In the genomic region with DNA sequence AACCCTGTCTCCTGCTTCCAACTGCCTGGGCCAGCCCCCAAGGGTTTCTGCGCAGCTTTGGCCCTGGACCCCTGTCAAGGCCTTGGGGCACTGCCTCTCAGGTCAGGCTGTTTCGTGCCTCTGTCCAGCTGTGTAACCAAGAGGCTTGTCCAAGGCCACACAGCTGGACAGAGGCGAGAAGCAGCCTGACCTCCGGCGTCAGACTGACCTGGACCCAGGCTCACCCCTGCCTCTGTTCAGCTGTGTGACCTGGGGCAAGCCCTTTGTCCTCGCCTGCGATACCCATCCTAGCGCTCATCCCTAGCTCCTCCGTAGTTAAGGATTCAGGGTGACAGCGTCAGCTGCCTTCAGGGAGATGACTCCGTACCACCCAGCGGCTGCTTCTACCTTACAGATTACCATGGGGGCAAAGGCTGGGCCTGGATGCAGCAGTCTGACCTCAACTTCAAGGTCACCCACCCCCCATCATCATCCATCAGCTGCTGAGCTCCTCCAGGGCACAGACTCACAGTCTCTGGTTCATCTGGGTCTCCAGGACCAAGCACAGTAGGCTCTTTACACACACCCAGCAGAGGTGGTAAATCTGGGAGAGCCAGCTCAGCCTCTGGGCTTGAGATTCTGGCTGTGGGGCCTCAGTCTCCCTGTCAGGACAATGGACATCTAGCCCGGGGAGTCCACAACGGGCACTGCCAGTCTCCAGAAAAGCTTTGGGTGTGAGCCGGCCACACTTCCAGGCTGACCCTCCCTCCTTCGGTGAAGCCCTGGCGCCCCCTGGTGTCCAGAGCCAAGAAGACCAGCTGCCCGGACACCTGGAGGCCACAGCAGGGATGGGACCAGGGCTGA, we compare ENCODE assay signal across 8 cellular contexts. TPM values are rescaled to one million over a fixed set of nuclear protein-coding genes. Genes with fewer than 3 reads are reported as not detected.
A peak's percentile ranks its signal among the peaks of the same experiment; 100 is the strongest.
DNase-seq lines count a peak whose midpoint lies in the region; ATAC-seq and TF ChIP-seq lines count a peak whose summit lies in the region.

No MANE protein-coding gene starts in this region.

- H3K27ac Mint-ChIP-seq in chondrocyte (ENCODE audit: unreplicated experiment): no peak overlapping the region

- H3K27me3 ChIP-seq in left lung: no peaks in the 10 kb centered on the region

- peaks cover 10 to 65% of the 10 kb centered on the region in 2 donors for H3K4me1 ChIP-seq in left lung

- H3K36me3 Mint-ChIP-seq in chondrocyte (ENCODE audit: low read depth): peaks cover 18% of the 10 kb centered on the region

- peaks cover 8% of the 10 kb centered on the region for H3K4me1 Mint-ChIP-seq in chondrocyte (ENCODE audit: low read depth)

- H3K27me3 Mint-ChIP-seq in chondrocyte (ENCODE audit: low read depth): no peaks in the 10 kb centered on the region

- TF ChIP-seq CTCF in chondrocyte (IDR thresholded peaks at IDR 0.05): peak; percentile 90
- peak; percentile 81 to 96 for TF ChIP-seq CTCF in left lung (IDR thresholded peaks at IDR 0.05)

- ATAC-seq in HG02678 (IDR thresholded peaks at IDR 0.05; ENCODE audit: unreplicated experiment): peak; percentile 67
- ATAC-seq in left lung: peak; percentile 85
- no peak for ATAC-seq in HG03135 (IDR thresholded peaks at IDR 0.05; ENCODE audit: unreplicated experiment)

- H3K9me3 Mint-ChIP-seq in chondrocyte (ENCODE audit: low read depth): no peaks in the 10 kb centered on the region

- H3K9me3 ChIP-seq in left lung: no peaks in the 10 kb centered on the region

- H3K36me3 ChIP-seq in left lung: peaks cover 0 to 46% of the 10 kb centered on the region in 2 donors

- intact Hi-C loops in left lung (cut with DNase I): loop anchor here in 1 of 2 donors (5.0 to 10.0 kb wide), 2 partner anchors 75 to 132 kb away; partner anchors contain the start of gene TOR2A

- DNase-seq in DMS153 treated with DMSO at 0.1 percent for 48 hours (lab: John Stamatoyannopoulos, UW; ENCODE audit: unreplicated experiment) (peak; percentile 51), NCI-H510A (lab: John Stamatoyannopoulos, UW) (peak; percentile 65), chondrocyte (ENCODE audit: low spot score) (no peak), left lung (peak; percentile 92 to 98)
- DNase-seq in activated CD4-positive, alpha-beta T cell treated with anti-CD3 and anti-CD28 coated beads for 4 hours: peak; percentile 72 to 82
- DNase-seq in stimulated activated CD4-positive, alpha-beta T cell treated with anti-CD3 and anti-CD28 coated beads, Interleukin-4, amount 100 ng/mL, for 48 hours (ENCODE audit: low read depth in 2 of 2): peak; percentile 79 to 87

- H3K27ac ChIP-seq in left lung: no peak overlapping the region

- no peak overlapping the region for H3K4me3 Mint-ChIP-seq in chondrocyte (ENCODE audit: unreplicated experiment)

- H3K4me3 ChIP-seq in left lung: no peak overlapping the region

RNA-seq across cellular contexts. Expression of gene AK1, which starts 7.9 kb away (rescaled TPM):
- total RNA-seq in chondrocyte (75.3 to 83.8 TPM (median 77.2 TPM) in 3 replicates), left lung (100 to 1,000 TPM; 111 to 264 TPM)

RNA-seq across cellular contexts. Expression of gene ENG, which starts 15.1 kb away (rescaled TPM):
- total RNA-seq in chondrocyte (81.3 to 101 TPM (median 89.5 TPM) in 3 replicates), left lung (100 to 1,000 TPM; 173 to 354 TPM)

RNA-seq across cellular contexts. Expression of gene ST6GALNAC6, which starts 29.9 kb away (rescaled TPM):
- total RNA-seq in chondrocyte: 45.5 to 54.3 TPM (median 47.5 TPM) in 3 replicates
- 10 to 100 TPM; 43.5 to 57.0 TPM for total RNA-seq in left lung

RNA-seq across cellular contexts. Expression of gene ST6GALNAC4, which starts 47.3 kb away (rescaled TPM):
- total RNA-seq in chondrocyte: 22.2 to 25.5 TPM (median 24.4 TPM) in 3 replicates
- total RNA-seq in left lung: 10 to 100 TPM; 62.5 to 89.9 TPM
